ENCODE assay signal across 8 cellular contexts in the genomic region with DNA sequence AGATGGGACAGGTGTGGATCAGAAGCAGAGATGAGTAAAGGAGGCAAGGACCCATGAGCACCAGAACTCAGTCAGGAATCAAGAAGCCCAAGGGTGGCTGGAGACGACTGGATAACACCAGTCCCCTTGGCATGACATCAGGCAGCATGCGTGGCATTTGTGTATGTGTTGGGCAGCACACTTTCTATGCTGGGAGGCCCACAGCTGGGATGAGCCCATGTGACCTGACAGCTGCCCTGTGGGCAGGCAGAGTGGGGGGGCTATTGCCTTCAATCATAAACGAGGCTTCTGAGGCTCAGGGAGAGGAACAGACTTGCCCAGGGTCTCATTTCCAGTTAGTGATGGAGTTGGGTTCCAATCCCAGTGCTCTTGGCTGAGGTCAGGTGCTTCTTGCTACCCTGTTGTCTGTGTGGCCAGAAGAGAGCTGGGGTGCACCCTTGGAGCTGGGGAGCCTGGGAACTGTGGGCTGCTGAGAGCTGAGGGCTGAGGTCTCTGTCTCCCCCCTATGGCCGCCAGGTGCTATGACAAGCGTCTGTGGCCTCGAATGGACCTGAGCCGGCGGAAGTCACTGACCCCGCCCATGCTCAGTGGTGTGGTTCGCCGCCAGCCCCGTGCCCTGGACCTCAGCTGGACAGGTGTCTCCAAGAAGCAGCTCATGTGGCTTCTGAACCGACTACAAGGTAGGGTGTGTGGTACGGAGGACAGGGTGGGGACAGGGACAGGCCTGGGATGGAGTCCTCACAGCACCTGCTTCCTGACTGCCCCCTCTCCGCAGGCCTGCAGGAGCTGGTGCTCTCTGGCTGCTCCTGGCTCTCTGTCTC. TPM values are rescaled to one million over a fixed set of nuclear protein-coding genes. Genes with fewer than 3 reads are reported as not detected.
DNase-seq lines count a peak whose midpoint lies in the region; ATAC-seq and TF ChIP-seq lines count a peak whose summit lies in the region.

No MANE protein-coding gene starts in this region.

- ATAC-seq in GM18517 (IDR thresholded peaks at IDR 0.05; ENCODE audit: unreplicated experiment) (peak; percentile 62), HG03064 (IDR thresholded peaks at IDR 0.05; ENCODE audit: low read depth, unreplicated experiment) (peak; percentile 79)
- peak; percentile 98 for ATAC-seq in effector memory CD8-positive, alpha-beta T cell (replicated peaks)
- peak; percentile 94 for ATAC-seq in stimulated activated naive CD8-positive, alpha-beta T cell treated with anti-CD3 and anti-CD28 coated beads, Interleukin-15, amount 100 ng/mL, for 72 hours

- H3K4me3 ChIP-seq in AG10803 (ENCODE audit: low read length) = no peak overlapping the region

- no peaks in the 10 kb centered on the region for H3K9me3 Mint-ChIP-seq in effector memory CD8-positive, alpha-beta T cell
- no peaks in the 10 kb centered on the region for H3K9me3 Mint-ChIP-seq in mesothelial cell of epicardium
- H3K9me3 Mint-ChIP-seq in stimulated activated naive CD8-positive, alpha-beta T cell treated with anti-CD3 and anti-CD28 coated beads, Interleukin-15, amount 100 ng/mL, for 72 hours = no peaks in the 10 kb centered on the region

- H3K27me3 Mint-ChIP-seq in effector memory CD8-positive, alpha-beta T cell = no peaks in the 10 kb centered on the region
- H3K27me3 Mint-ChIP-seq in mesothelial cell of epicardium (ENCODE audit: low read depth) = no peaks in the 10 kb centered on the region
- H3K27me3 Mint-ChIP-seq in stimulated activated naive CD8-positive, alpha-beta T cell treated with anti-CD3 and anti-CD28 coated beads, Interleukin-15, amount 100 ng/mL, for 72 hours = no peaks in the 10 kb centered on the region

- peak; percentile 62 for DNase-seq in AG10803 (ENCODE audit: low read depth)
- peak; percentile 62 for DNase-seq in NCI-H345 (lab: John Stamatoyannopoulos, UW)
- peak; percentile 48 to 49 for DNase-seq in activated CD4-positive, alpha-beta T cell treated with anti-CD3 and anti-CD28 coated beads, Interleukin-2, amount 50 U/mL, for 4 hours
- DNase-seq in effector memory CD8-positive, alpha-beta T cell = peak; percentile 57 to 64 (median 60)
- no peak for DNase-seq in mesothelial cell of epicardium (ENCODE audit: low spot score in 2 of 2, unreplicated experiment in 2 of 2)
- DNase-seq in stimulated activated naive CD8-positive, alpha-beta T cell treated with anti-CD3 and anti-CD28 coated beads, Interleukin-15, amount 100 ng/mL, for 72 hours = peak; percentile 65 to 73

- peaks cover 4% of the 10 kb centered on the region for H3K36me3 Mint-ChIP-seq in effector memory CD8-positive, alpha-beta T cell (ENCODE audit: insufficient read depth)
- H3K36me3 Mint-ChIP-seq in mesothelial cell of epicardium = peaks cover 45% of the 10 kb centered on the region

- peak; percentile 87 for TF ChIP-seq CTCF in AG10803 (conservative IDR thresholded peaks at IDR 0.05; ENCODE audit: low read length)
- peak; percentile 59 for TF ChIP-seq CTCF in mesothelial cell of epicardium (IDR thresholded peaks at IDR 0.05; ENCODE audit: unreplicated experiment)

- H3K4me3 Mint-ChIP-seq in effector memory CD8-positive, alpha-beta T cell = peak overlapping the region; percentile 54 to 55
- H3K4me3 Mint-ChIP-seq in mesothelial cell of epicardium = no peak overlapping the region
- peak overlapping the region in 1 of 2 donors; percentile 74 for H3K4me3 Mint-ChIP-seq in stimulated activated naive CD8-positive, alpha-beta T cell treated with anti-CD3 and anti-CD28 coated beads, Interleukin-15, amount 100 ng/mL, for 72 hours

- peak overlapping the region; percentile 52 to 84 for H3K27ac Mint-ChIP-seq in effector memory CD8-positive, alpha-beta T cell
- no peak overlapping the region for H3K27ac Mint-ChIP-seq in mesothelial cell of epicardium
- peak overlapping the region in 1 of 2 donors; percentile 74 for H3K27ac Mint-ChIP-seq in stimulated activated naive CD8-positive, alpha-beta T cell treated with anti-CD3 and anti-CD28 coated beads, Interleukin-15, amount 100 ng/mL, for 72 hours

- H3K4me1 Mint-ChIP-seq in effector memory CD8-positive, alpha-beta T cell (ENCODE audit: low read depth in 2 of 2) = peaks cover 15 to 17% of the 10 kb centered on the region in 2 donors
- H3K4me1 Mint-ChIP-seq in mesothelial cell of epicardium = peaks cover 2% of the 10 kb centered on the region
- H3K4me1 Mint-ChIP-seq in stimulated activated naive CD8-positive, alpha-beta T cell treated with anti-CD3 and anti-CD28 coated beads, Interleukin-15, amount 100 ng/mL, for 72 hours = peaks cover 32% of the 10 kb centered on the region

RNA-seq across cellular contexts. Expression of gene ORAI3, which starts 7.1 kb away (rescaled TPM):
- 25.8 to 28.2 TPM (median 26.2 TPM) in 3 replicates for total RNA-seq in mesothelial cell of epicardium

RNA-seq across cellular contexts. Expression of gene SETD1A, which starts 15.7 kb away (rescaled TPM):
- 30.8 to 39.1 TPM (median 36.4 TPM) in 3 replicates for total RNA-seq in mesothelial cell of epicardium

RNA-seq across cellular contexts. Expression of gene FBXL19, which starts 18.4 kb away (rescaled TPM):
- 53.5 to 56.4 TPM (median 54.9 TPM) in 3 replicates for total RNA-seq in mesothelial cell of epicardium

RNA-seq across cellular contexts. Expression of gene HSD3B7, which starts 43.2 kb away (rescaled TPM):
- total RNA-seq in mesothelial cell of epicardium = 3.5 to 4.0 TPM (median 3.6 TPM) in 3 replicates

RNA-seq across cellular contexts. Expression of gene CTF1, which starts 45.4 kb away (rescaled TPM):
- total RNA-seq in mesothelial cell of epicardium = 9.1 to 11.5 TPM (median 10.3 TPM) in 3 replicates

Comparison
In these comparisons a context has a peak if more than half of its experiments do, and no peak if none do; other contexts are left out.
1. DNase-seq: peak in AG10803 (single experiment), NCI-H345 (single experiment), activated CD4-positive, alpha-beta T cell treated with anti-CD3 and anti-CD28 coated beads, Interleukin-2, amount 50 U/mL, for 4 hours (2 of 2), effector memory CD8-positive, alpha-beta T cell (3 of 3) and stimulated activated naive CD8-positive, alpha-beta T cell treated with anti-CD3 and anti-CD28 coated beads, Interleukin-15, amount 100 ng/mL, for 72 hours (2 of 2); none in mesothelial cell of epicardium (0 of 2).
2. Peak in every context shown above with its lines, with median percentiles within 50 percentile points of each other: ATAC-seq.